In the genomic region with DNA sequence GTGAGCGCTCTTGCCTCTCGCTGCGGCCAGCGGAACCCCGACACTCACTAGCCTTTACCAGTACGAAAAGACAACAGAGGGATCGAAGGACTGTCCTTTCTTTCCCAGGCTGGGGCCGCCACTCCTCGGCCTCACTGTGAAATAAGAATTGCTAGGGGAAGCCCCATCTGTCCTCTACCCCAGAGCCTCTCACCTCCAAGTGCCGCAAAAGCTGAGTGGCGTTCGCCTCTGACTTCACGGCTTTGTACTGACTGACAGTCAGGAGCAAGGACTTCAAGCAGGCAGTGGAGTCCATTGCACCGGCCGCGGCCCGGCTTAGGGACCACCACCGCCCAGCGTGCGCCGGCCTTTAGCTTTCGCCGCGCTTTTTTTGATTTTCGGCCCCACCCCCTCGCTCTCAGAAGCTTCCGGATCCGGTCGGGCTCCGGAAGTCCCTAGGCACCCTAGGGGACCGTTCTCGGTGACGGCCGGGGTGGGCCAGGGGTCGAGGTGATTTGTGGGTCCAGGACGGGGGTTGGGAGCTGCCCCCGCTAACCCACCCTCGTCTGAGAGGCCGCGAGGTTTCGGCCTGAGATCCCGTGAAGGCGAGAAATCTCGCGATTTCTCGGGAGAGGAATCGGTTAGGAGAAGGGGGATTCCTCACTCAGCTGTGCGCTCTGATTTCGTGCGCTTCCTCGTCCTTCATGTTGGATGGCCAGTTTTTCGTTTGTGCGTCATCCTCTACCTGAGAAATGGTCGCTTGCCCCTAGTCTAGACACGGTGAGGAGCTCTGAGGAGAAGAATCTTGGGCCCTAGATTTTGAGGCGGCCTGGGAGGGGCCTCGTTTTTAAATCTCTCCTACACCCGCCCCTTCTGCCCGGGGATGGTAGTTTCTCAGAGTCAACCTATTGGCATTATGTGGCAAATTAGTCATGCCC, we compare ENCODE assay signal across 8 cellular contexts. TPM values are rescaled to one million over a fixed set of nuclear protein-coding genes. Genes with fewer than 3 reads are reported as not detected.
DNase-seq lines count a peak whose midpoint lies in the region; ATAC-seq, FAIRE-seq and TF ChIP-seq lines count a peak whose summit lies in the region.

TSS of gene CIP2A (minus strand) at position 358 of the 917 bp plus-strand sequence. CDS start at position 295, 63 bp downstream.
A gene with protein sequence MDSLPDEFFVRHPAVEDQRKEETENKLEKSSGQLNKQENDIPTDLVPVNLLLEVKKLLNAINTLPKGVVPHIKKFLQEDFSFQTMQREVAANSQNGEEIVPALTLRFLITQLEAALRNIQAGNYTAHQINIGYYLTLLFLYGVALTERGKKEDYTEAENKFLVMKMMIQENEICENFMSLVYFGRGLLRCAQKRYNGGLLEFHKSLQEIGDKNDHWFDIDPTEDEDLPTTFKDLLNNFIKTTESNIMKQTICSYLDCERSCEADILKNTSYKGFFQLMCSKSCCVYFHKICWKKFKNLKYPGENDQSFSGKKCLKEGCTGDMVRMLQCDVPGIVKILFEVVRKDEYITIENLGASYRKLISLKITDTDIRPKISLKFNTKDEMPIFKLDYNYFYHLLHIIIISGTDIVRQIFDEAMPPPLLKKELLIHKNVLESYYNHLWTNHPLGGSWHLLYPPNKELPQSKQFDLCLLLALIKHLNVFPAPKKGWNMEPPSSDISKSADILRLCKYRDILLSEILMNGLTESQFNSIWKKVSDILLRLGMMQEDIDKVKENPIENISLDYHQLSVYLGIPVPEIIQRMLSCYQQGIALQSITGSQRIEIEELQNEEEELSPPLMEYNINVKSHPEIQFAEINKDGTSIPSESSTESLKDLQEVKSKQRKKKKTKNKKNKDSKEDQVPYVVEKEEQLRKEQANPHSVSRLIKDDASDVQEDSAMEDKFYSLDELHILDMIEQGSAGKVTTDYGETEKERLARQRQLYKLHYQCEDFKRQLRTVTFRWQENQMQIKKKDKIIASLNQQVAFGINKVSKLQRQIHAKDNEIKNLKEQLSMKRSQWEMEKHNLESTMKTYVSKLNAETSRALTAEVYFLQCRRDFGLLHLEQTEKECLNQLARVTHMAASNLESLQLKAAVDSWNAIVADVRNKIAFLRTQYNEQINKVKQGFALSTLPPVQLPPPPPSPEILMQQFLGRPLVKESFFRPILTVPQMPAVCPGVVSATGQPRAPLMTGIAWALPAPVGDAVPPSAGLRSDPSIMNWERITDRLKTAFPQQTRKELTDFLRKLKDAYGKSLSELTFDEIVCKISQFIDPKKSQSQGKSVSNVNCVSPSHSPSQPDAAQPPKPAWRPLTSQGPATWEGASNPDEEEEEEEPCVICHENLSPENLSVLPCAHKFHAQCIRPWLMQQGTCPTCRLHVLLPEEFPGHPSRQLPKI (plus strand): TSS at position 642 of the 917 bp plus-strand sequence. CDS start 15,685 bp downstream, outside the sequence.

- no peak for TF ChIP-seq CTCF in ascending aorta (IDR thresholded peaks at IDR 0.05)
- TF ChIP-seq CTCF in psoas muscle (IDR thresholded peaks at IDR 0.05) = no peak

- peak within 1 kb of the TSS; percentile 93 for H3K27ac ChIP-seq in ascending aorta
- H3K27ac ChIP-seq in right cardiac atrium (ENCODE audit: low read length) = peak within 1 kb of the TSS; percentile 82
- H3K27ac ChIP-seq in psoas muscle = peak within 1 kb of the TSS; percentile 93

- FAIRE-seq in GM18507 (lab: Jason Lieb, UNC) (peak; percentile 94), urothelium cell line (lab: Jason Lieb, UNC) (peak; percentile 65)

- ATAC-seq in HG02973 (IDR thresholded peaks at IDR 0.05; ENCODE audit: unreplicated experiment) (peak; percentile 90), right cardiac atrium (peak; percentile 98 to 99), psoas muscle (peak; percentile 89 to 99 (median 96))

- H3K36me3 ChIP-seq in ascending aorta = no peaks in the 10 kb centered on the region
- no peaks in the 10 kb centered on the region for H3K36me3 ChIP-seq in psoas muscle (ENCODE audit: insufficient read depth in 1 of 2, low read depth in 1 of 2)

- under 1% methylated on average over 59 of the region's 59 CpGs for WGBS in right cardiac atrium
- WGBS in psoas muscle, 3 donors = 0% methylated on average over 59 of the region's 59 CpGs

- H3K27me3 ChIP-seq in ascending aorta = no peaks in the 10 kb centered on the region
- H3K27me3 ChIP-seq in right cardiac atrium (ENCODE audit: control insufficient read depth, insufficient read depth) = no peaks in the 10 kb centered on the region
- no peaks in the 10 kb centered on the region for H3K27me3 ChIP-seq in psoas muscle (ENCODE audit: insufficient read depth in 3 of 3, low read length in 2 of 3)

- DNase-seq in GM18507 (ENCODE audit: extremely low spot score, insufficient read length, low read depth) = peak; percentile 83
- peak; percentile 90 to 94 for DNase-seq in NCI-H1930 (lab: John Stamatoyannopoulos, UW)
- peak; percentile 74 for DNase-seq in T-helper 22 cell (ENCODE audit: low read depth)
- DNase-seq in ascending aorta (ENCODE audit: low spot score in 2 of 2) = peak; percentile 20 to 88
- DNase-seq in right cardiac atrium = peak; percentile 88 to 95 (median 94)
- DNase-seq in psoas muscle = peak; percentile 89 to 94
- peak; percentile 95 for DNase-seq in urothelium cell line (ENCODE audit: low spot score)

- H3K4me1 ChIP-seq in ascending aorta (peaks cover 0 to 2% of the 10 kb centered on the region in 2 donors), right cardiac atrium (ENCODE audit: control insufficient read depth, insufficient read depth, low read length) (no peaks in the 10 kb centered on the region), psoas muscle (peaks cover 10% of the 10 kb centered on the region)

- intact Hi-C loops in ascending aorta (cut with DNase I) (loop anchor here (5.0 to 10.0 kb wide), 3 partner anchors 495 to 1355 kb away; partner anchors contain the start of genes BBX and CD47), right cardiac atrium (cut with DNase I) (no loop called here), psoas muscle (cut with DNase I) (no loop called here)

- peak within 1 kb of the TSS; percentile 70 to 71 for H3K4me3 ChIP-seq in ascending aorta
- peak within 1 kb of the TSS; percentile 99 for H3K4me3 ChIP-seq in right cardiac atrium (ENCODE audit: low read length)
- H3K4me3 ChIP-seq in psoas muscle = peak within 1 kb of the TSS; percentile 87

- H3K9me3 ChIP-seq in ascending aorta (no peaks in the 10 kb centered on the region), right cardiac atrium (ENCODE audit: control insufficient read depth, low read length) (no peaks in the 10 kb centered on the region), psoas muscle (no peaks in the 10 kb centered on the region)

RNA-seq across cellular contexts. Expression of gene CIP2A, which starts in this region (rescaled TPM):
- not detected for total RNA-seq in ascending aorta
- total RNA-seq in right cardiac atrium = 1 to 10 TPM; 2.5 to 3.3 (median 2.8) TPM
- 0.52 TPM for polyA plus RNA-seq in right cardiac atrium
- 1 to 10 TPM in 1 of 4 donors, under 1 TPM in 3; 0.62 to 1.1 (median 0.90) TPM for total RNA-seq in psoas muscle
- polyA plus RNA-seq in psoas muscle = 1 to 10 TPM in 1 of 3 donors, under 1 TPM in 2; 0.31 to 1.7 (median 0.95) TPM

RNA-seq across cellular contexts. Expression of the second gene that starts in this region (rescaled TPM):
- 7.0 TPM for total RNA-seq in ascending aorta
- total RNA-seq in right cardiac atrium = 10 to 100 TPM; 18.1 to 23.2 (median 20.2) TPM
- 8.4 TPM for polyA plus RNA-seq in right cardiac atrium
- 10 to 100 TPM in 3 of 4 donors, 1 to 10 TPM in 1; 7.6 to 20.8 (median 13.4) TPM for total RNA-seq in psoas muscle
- polyA plus RNA-seq in psoas muscle = 1 to 10 TPM; 2.5 to 3.2 (median 2.9) TPM

Comparison
In these comparisons a context has a peak if more than half of its experiments do, and no peak if none do; other contexts are left out.
1. Peak in every context shown above with its lines: DNase-seq, ATAC-seq, H3K4me3 ChIP-seq and H3K27ac ChIP-seq.